ENCODE assay signal across 8 cellular contexts in genomic region chr5:70025106-70025844, GRCh38. TPM values are rescaled to one million over a fixed set of nuclear protein-coding genes. Genes with fewer than 3 reads are reported as not detected.
DNase-seq lines count a peak whose midpoint lies in the region; ATAC-seq, FAIRE-seq and TF ChIP-seq lines count a peak whose summit lies in the region.
"Not testable (repeated sequence)": the region's sequence is repeated elsewhere in the genome, so short reads cannot be mapped to it uniquely, and the experiment has no call there.

Gene SERF1B (plus strand): TSS chr5:70025251. CDS start chr5:70025452, 201 bp downstream.

- not testable (repeated sequence) for H3K27me3 Mint-ChIP-seq in natural killer cell treated with Interleukin-12 subunit alpha and Interleukin-12 subunit beta and Interleukin-15 and Interleukin-18, amount 100 ng/mL, for 72 hours

- not testable (repeated sequence) for H4K20me1 ChIP-seq in PC-9 (ENCODE audit: insufficient read depth); GM12878 (ENCODE audit: control insufficient read depth, insufficient read depth)

- not testable (repeated sequence) for H3K4me3 ChIP-seq in PC-9, GM12878, cardiac muscle cell, transverse colon

- TF ChIP-seq POLR2A in GM12878 (IDR thresholded peaks at IDR 0.05; ENCODE audit: low read depth, low read length); transverse colon (IDR thresholded peaks at IDR 0.05): not testable (repeated sequence)

- not testable (repeated sequence) for H3K4me2 ChIP-seq in PC-9; GM12878 (ENCODE audit: control insufficient read depth, insufficient read depth)

- TF ChIP-seq EP300 in GM12878 (IDR thresholded peaks at IDR 0.05; ENCODE audit: borderline replicate concordance in 1 of 2, control insufficient read depth in 1 of 2, low read depth in 2 of 2, low read length in 2 of 2); transverse colon (IDR thresholded peaks at IDR 0.05; ENCODE audit: low read depth): not testable (repeated sequence)

- not testable (repeated sequence) for H3F3A ChIP-seq in PC-9 (ENCODE audit: insufficient read depth, low read depth)

- not testable (repeated sequence) for BruUV-seq in PC-9 (replicated peaks; lab: Mats Ljungman, UMichigan); GM12878 (replicated peaks; lab: Mats Ljungman, UMichigan)

- not testable (repeated sequence) for H3K36me3 ChIP-seq in PC-9 (ENCODE audit: low read depth); GM12878 (ENCODE audit: control insufficient read depth in 2 of 2, insufficient read depth in 2 of 2, low read length in 1 of 2); cardiac muscle cell; transverse colon

- no CpG with 5 or more reads among the region's 66 CpGs for WGBS in GM12878 (ENCODE audit: insufficient coverage, insufficient replicate concordance, low lambda C conversion rate, missing lambda C conversion rate)
- no CpG with 5 or more reads among the region's 66 CpGs for WGBS in transverse colon (ENCODE audit: low coverage in 1 of 2), 2 donors

- not testable (repeated sequence) for H3K4me1 ChIP-seq in PC-9 (replicated peaks; ENCODE audit: insufficient read depth); GM12878 (ENCODE audit: control insufficient read depth, insufficient read depth, low read length); cardiac muscle cell (ENCODE audit: low read depth); transverse colon

- POLR2A ChIA-PET in PC-9 (lab: Charles Lee; ENCODE audit: unreplicated experiment); GM12878 (lab: Charles Lee): not testable (repeated sequence)

- H3K27me3 ChIP-seq in PC-9 (ENCODE audit: insufficient read depth, low read depth); GM12878 (replicated peaks in 1 of 2; ENCODE audit: control insufficient read depth in 2 of 2, insufficient read depth in 2 of 2, low read length in 1 of 2); cardiac muscle cell; transverse colon: not testable (repeated sequence)

- H2AFZ ChIP-seq in PC-9; GM12878 (ENCODE audit: control insufficient read depth, low read depth, low read length): not testable (repeated sequence)

- RAD21 ChIA-PET in GM12878 (lab: Charles Lee; ENCODE audit: unreplicated experiment) = not testable (repeated sequence)

- not testable (repeated sequence) for H3K4me1 Mint-ChIP-seq in natural killer cell treated with Interleukin-12 subunit alpha and Interleukin-12 subunit beta and Interleukin-15 and Interleukin-18, amount 100 ng/mL, for 72 hours (ENCODE audit: low read depth in 2 of 2)

- not testable (repeated sequence) for H3K9me2 ChIP-seq in PC-9 (ENCODE audit: insufficient read depth)

- H3K4me3 Mint-ChIP-seq in natural killer cell treated with Interleukin-12 subunit alpha and Interleukin-12 subunit beta and Interleukin-15 and Interleukin-18, amount 100 ng/mL, for 72 hours = not testable (repeated sequence)

- FAIRE-seq in GM12878 (lab: Jason Lieb, UNC) = not testable (repeated sequence)

- not testable (repeated sequence) for TF ChIP-seq RAD21 in GM12878 (IDR thresholded peaks at IDR 0.05; ENCODE audit: insufficient read depth, low read depth, low read length)

- in situ Hi-C loops in GM12878 (cut with MboI); transverse colon (cut with MboI; ENCODE audit: low pct_ligation_motif_present in 1 of 4, low pct_unique_long_range_greater_than_20kb in 1 of 4, low sequenced_read_pairs in 3 of 4): not testable (repeated sequence)

- not testable (repeated sequence) for H3K27ac ChIP-seq in PC-9; GM12878 (ENCODE audit: control insufficient read depth, insufficient read depth); cardiac muscle cell; transverse colon

- not testable (repeated sequence) for TF ChIP-seq CTCF in PC-9 (conservative IDR thresholded peaks at IDR 0.05); GM12878 (IDR thresholded peaks at IDR 0.05 in 2 of 3, conservative IDR thresholded peaks at IDR 0.05 in 1 of 3; ENCODE audit: control insufficient read depth in 2 of 3, extremely low read depth in 1 of 3, insufficient read depth in 1 of 3, low read depth in 3 of 3, low read length in 3 of 3); cardiac muscle cell (IDR thresholded peaks at IDR 0.05; ENCODE audit: low read depth, low read length); transverse colon (IDR thresholded peaks at IDR 0.05)

- H3K9me3 ChIP-seq in PC-9 (ENCODE audit: insufficient read depth, low read depth); GM12878 (replicated peaks; ENCODE audit: control insufficient read depth, insufficient read depth, low read length); cardiac muscle cell (ENCODE audit: low read depth); transverse colon: not testable (repeated sequence)

- not testable (repeated sequence) for H3K36me3 Mint-ChIP-seq in natural killer cell treated with Interleukin-12 subunit alpha and Interleukin-12 subunit beta and Interleukin-15 and Interleukin-18, amount 100 ng/mL, for 72 hours

- H3K79me2 ChIP-seq in PC-9 (ENCODE audit: low read depth); GM12878 (ENCODE audit: control insufficient read depth, insufficient read depth, low read length): not testable (repeated sequence)

- ATAC-seq in GM18520 (IDR thresholded peaks at IDR 0.05; ENCODE audit: unreplicated experiment) = peak; percentile 75
- ATAC-seq in GM21717 (IDR thresholded peaks at IDR 0.05; ENCODE audit: unreplicated experiment) = peak; percentile 91
- ATAC-seq in HG03095 (IDR thresholded peaks at IDR 0.05; ENCODE audit: unreplicated experiment) = peak; percentile 82
- ATAC-seq in GM12878 = peak; percentile 96
- peak; percentile 95 to 97 for ATAC-seq in natural killer cell treated with Interleukin-12 subunit alpha and Interleukin-12 subunit beta and Interleukin-15 and Interleukin-18, amount 100 ng/mL, for 72 hours

- SMC1A ChIA-PET in GM12878 (lab: Charles Lee; ENCODE audit: uncharacterized antibody, unreplicated experiment) = not testable (repeated sequence)

- CTCF ChIA-PET in PC-9 (lab: Charles Lee); GM12878 (lab: Yijun Ruan, JAX): not testable (repeated sequence)

- H3K9me3 Mint-ChIP-seq in natural killer cell treated with Interleukin-12 subunit alpha and Interleukin-12 subunit beta and Interleukin-15 and Interleukin-18, amount 100 ng/mL, for 72 hours = not testable (repeated sequence)

- H3K27ac Mint-ChIP-seq in natural killer cell treated with Interleukin-12 subunit alpha and Interleukin-12 subunit beta and Interleukin-15 and Interleukin-18, amount 100 ng/mL, for 72 hours = not testable (repeated sequence)

- intact Hi-C loops in PC-9 (cut with micrococcal nuclease; ENCODE audit: unreplicated experiment); GM12878 (cut with micrococcal nuclease; ENCODE audit: unreplicated experiment); transverse colon (cut with DNase I; ENCODE audit: low total_unique reads): not testable (repeated sequence)

- not testable (repeated sequence) for H3K9ac ChIP-seq in GM12878 (ENCODE audit: control insufficient read depth, insufficient read depth, low read length)

- DNase-seq in PC-9; GM12878 (ENCODE audit: low read depth, low spot score); cardiac muscle cell (ENCODE audit: low read depth in 1 of 2, low spot score in 1 of 2); natural killer cell treated with Interleukin-12 subunit alpha and Interleukin-12 subunit beta and Interleukin-15 and Interleukin-18, amount 100 ng/mL, for 72 hours (ENCODE audit: low spot score); transverse colon: not testable (repeated sequence)

RNA-seq across cellular contexts. Expression of gene SERF1B, which starts in this region (rescaled TPM):
- total RNA-seq in PC-9 (2021) = 17.2 and 21.5 TPM in 2 replicates
- total RNA-seq in GM12878 (2013; cell fraction: nucleolus; rRNA removed) = 26.0 and 37.3 TPM in 2 replicates
- 24.7 and 24.9 TPM in 2 replicates for total RNA-seq in GM12878 (2014; rRNA removed)
- 34.5 and 40.4 TPM in 2 replicates for total RNA-seq in GM12878 (2014; rRNA removed; fragmentation: Illumina TruSeq; extraction: Trizol)
- 18.5 and 20.7 TPM in 2 replicates for total RNA-seq in GM12878 (2021)
- 8.4 TPM for polyA plus RNA-seq in GM12878 (2011; ENCODE audit: low read depth)
- 31.4 and 39.9 TPM in 2 replicates for polyA plus RNA-seq in GM12878 (2011; rRNA removed)
- polyA plus RNA-seq in GM12878 (2011; cell fraction: cytosol; rRNA removed) = 17.6 and 21.6 TPM in 2 replicates
- 18.9 and 25.7 TPM in 2 replicates for polyA plus RNA-seq in GM12878 (2011; cell fraction: nucleus; rRNA removed)
- 15.6 and 15.7 TPM in 2 replicates for polyA plus RNA-seq in GM12878 (2012)
- 27.2 and 38.9 TPM in 2 replicates for polyA plus RNA-seq in GM12878 (2014; fragmentation: Illumina TruSeq; extraction: Trizol)
- polyA plus RNA-seq in GM12878 (2014; fragmentation: Nextera tagmentation; extraction: Ambion mirVana) = 10 to 100 TPM; 33.6 to 42.2 TPM
- polyA plus RNA-seq in GM12878 (2014; rRNA removed) = 35.7 and 36.6 TPM in 2 replicates
- polyA plus RNA-seq in GM12878 (2016; fragmentation: Nextera tagmentation; extraction: Ambion mirVana) = 10 to 100 TPM; 35.3 to 35.5 TPM
- polyA minus RNA-seq in GM12878 (2011; rRNA and poly(A)+ RNA removed) = 10.1 and 11.3 TPM in 2 replicates
- polyA minus RNA-seq in GM12878 (2011; cell fraction: cytosol; rRNA and poly(A)+ RNA removed) = 8.2 and 11.2 TPM in 2 replicates
- 8.6 and 19.3 TPM in 2 replicates for polyA minus RNA-seq in GM12878 (2011; cell fraction: nucleus; rRNA and poly(A)+ RNA removed)
- total RNA-seq in cardiac muscle cell = 45.1 and 83.4 TPM in 2 replicates
- polyA plus RNA-seq in cardiac muscle cell = 77.8 and 103 TPM in 2 replicates
- total RNA-seq in natural killer cell treated with Interleukin-12 subunit alpha and Interleukin-12 subunit beta and Interleukin-15 and Interleukin-18, amount 100 ng/mL, for 72 hours = 10 to 100 TPM; 13.0 to 19.1 TPM
- 10 to 100 TPM; 33.6 to 92.8 (median 51.1) TPM for total RNA-seq in transverse colon
